ENCODE assay signal across 9 cellular contexts in the genomic region with DNA sequence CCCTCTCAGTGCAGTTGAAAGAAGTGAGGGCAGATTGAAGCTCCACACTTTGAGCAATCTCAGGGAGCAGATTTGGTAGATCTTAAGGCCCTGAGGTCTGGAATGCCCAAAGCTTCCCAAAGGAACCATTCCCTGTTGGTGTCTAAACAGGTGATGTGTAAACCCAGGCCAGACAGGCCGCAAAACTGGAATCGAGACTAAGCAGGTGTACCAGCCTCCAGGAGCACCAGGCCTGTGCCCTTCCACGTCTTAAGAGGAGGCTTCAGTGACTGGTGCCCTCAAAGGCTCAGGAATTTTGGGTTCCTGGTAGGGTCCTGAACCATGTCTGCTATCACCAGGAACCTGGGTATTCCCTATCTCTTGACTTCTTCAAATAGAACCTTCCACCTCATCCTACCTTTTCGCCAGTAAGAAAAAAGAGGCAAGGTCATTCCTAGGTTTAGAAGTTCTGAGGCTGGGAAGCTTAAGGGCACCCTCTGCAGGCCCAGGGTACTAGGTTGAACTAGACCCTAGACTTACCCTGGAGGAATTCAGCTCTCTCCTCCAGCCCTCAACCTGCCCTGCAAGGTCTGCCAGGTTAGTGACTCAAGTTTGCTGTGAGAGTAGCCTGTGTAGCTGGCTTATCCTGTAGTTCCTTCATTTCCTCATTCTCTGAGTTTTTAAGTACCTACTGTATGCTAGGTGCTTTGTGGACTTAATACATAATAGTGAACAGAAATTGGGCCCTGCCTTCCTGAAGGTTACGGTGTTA.
A peak's percentile ranks its signal among the peaks of the same experiment; 100 is the strongest.
DNase-seq lines count a peak whose midpoint lies in the region; ATAC-seq and TF ChIP-seq lines count a peak whose summit lies in the region.
"Had no signal": no experiment of that assay in that cellular context is flagged by ENCODE, and none has a peak within 500 bp of the region (broad histone marks: within the 10 kb centered on the region; RNA-seq: fewer than 3 reads in every experiment).

No MANE protein-coding gene starts in this region.

- intact Hi-C loops in dorsolateral prefrontal cortex (cut with DNase I), result loop anchor here (5.0 kb wide), 2 partner anchors 46 to 66 kb away; no protein-coding TSS in a partner anchor

- no peak for TF ChIP-seq CTCF in dorsolateral prefrontal cortex (IDR thresholded peaks at IDR 0.05 in 54 of 56, conservative IDR thresholded peaks at IDR 0.05 in 2 of 56; ENCODE audit: low read depth in 1 of 56, partially characterized antibody in 56 of 56)
- no peak for TF ChIP-seq CTCF in nephron progenitor cell (IDR thresholded peaks at IDR 0.05)

- ATAC-seq in GM21737 (IDR thresholded peaks at IDR 0.05; ENCODE audit: unreplicated experiment), result no peak
- ATAC-seq in HG03175 (IDR thresholded peaks at IDR 0.05; ENCODE audit: unreplicated experiment), result no peak

- peaks cover 76% of the 10 kb centered on the region for H3K4me1 Mint-ChIP-seq in nephron progenitor cell

- H3K27ac Mint-ChIP-seq in nephron progenitor cell, result peak overlapping the region; percentile 64

- peak; percentile 27 for DNase-seq in AG20443 (ENCODE audit: low spot score)
- peak; percentile 33 for DNase-seq in NCI-H2196 (lab: John Stamatoyannopoulos, UW; ENCODE audit: unreplicated experiment)
- no peak for DNase-seq in dorsolateral prefrontal cortex
- DNase-seq in nephron progenitor cell, result no peak
- DNase-seq in stimulated activated CD4-positive, alpha-beta T cell treated with anti-CD3 and anti-CD28 coated beads, Interleukin-4, amount 100 ng/mL, for 24 hours, result no peak
- no peak for DNase-seq in NCI-H446 treated with DMSO at 0.1 percent for 48 hours (lab: John Stamatoyannopoulos, UW)
- DNase-seq: NK-92 treated with Interleukin-12 subunit alpha and Interleukin-12 subunit beta, amount 100 ng/mL, for 24 hours had no signal

- peaks cover 10% of the 10 kb centered on the region for H3K9me3 Mint-ChIP-seq in nephron progenitor cell

- H3K4me3 ChIP-seq in dorsolateral prefrontal cortex, result no peak overlapping the region

- no peaks in the 10 kb centered on the region for H3K27me3 Mint-ChIP-seq in nephron progenitor cell (ENCODE audit: low read depth, poor library complexity)

- H3K4me3 Mint-ChIP-seq in nephron progenitor cell, result no peak overlapping the region

- peaks cover 11% of the 10 kb centered on the region for H3K36me3 Mint-ChIP-seq in nephron progenitor cell (ENCODE audit: low read depth)

- H3K27me3 ChIP-seq in dorsolateral prefrontal cortex, result no peaks in the 10 kb centered on the region

- peak overlapping the region in 54 of 59 donors; percentile 6 to 91 (median 75) for H3K27ac ChIP-seq in dorsolateral prefrontal cortex

Comparison
In these comparisons a context has a peak if more than half of its experiments do, and no peak if none do; other contexts are left out.
1. DNase-seq: peak in AG20443 (single experiment) and NCI-H2196 (single experiment); none in dorsolateral prefrontal cortex (0 of 10), nephron progenitor cell (single experiment), stimulated activated CD4-positive, alpha-beta T cell treated with anti-CD3 and anti-CD28 coated beads, Interleukin-4, amount 100 ng/mL, for 24 hours (single experiment) and NCI-H446 treated with DMSO at 0.1 percent for 48 hours (single experiment).